ENCODE assay signal across 8 cellular contexts in genomic region chr9:110048473-110048975, GRCh38.
DNase-seq lines count a peak whose midpoint lies in the region; ATAC-seq and TF ChIP-seq lines count a peak whose summit lies in the region.

No MANE protein-coding gene starts in this region.

- H3K9me2 ChIP-seq in OCI-LY7 (ENCODE audit: insufficient read depth, low read length) = no peaks in the 10 kb centered on the region

- peaks cover 0 to 5% (median 1%) of the 10 kb centered on the region in 7 donors for H3K9me3 Mint-ChIP-seq in CD14-positive monocyte
- H3K9me3 Mint-ChIP-seq in activated T-cell treated with anti-CD3 and anti-CD28 coated beads, Interleukin-2, amount 50 U/mL, for 4 hours = no peaks in the 10 kb centered on the region
- no peaks in the 10 kb centered on the region for H3K9me3 Mint-ChIP-seq in natural killer cell treated with Interleukin-12 subunit alpha and Interleukin-12 subunit beta and Interleukin-15 and Interleukin-18, amount 100 ng/mL, for 72 hours
- no peaks in the 10 kb centered on the region for H3K9me3 Mint-ChIP-seq in stimulated activated naive CD8-positive, alpha-beta T cell treated with anti-CD3 and anti-CD28 coated beads, Interleukin-15, Interleukin-2, amounts not matched to agents 100 ng/mL and 50 ng/mL, for 24 hours

- H3K9me3 ChIP-seq in OCI-LY7 (ENCODE audit: low read length) (no peaks in the 10 kb centered on the region), fibroblast of lung (ENCODE audit: control insufficient read depth, insufficient read depth, low read depth, low read length) (no peaks in the 10 kb centered on the region)

- peak overlapping the region; percentile 86 for H3K4me3 ChIP-seq in OCI-LY7 (ENCODE audit: low read depth, low read length, poor library complexity, severe bottlenecking)
- peak overlapping the region; percentile 79 to 99 (median 82) for H3K4me3 ChIP-seq in fibroblast of lung (replicated peaks in 1 of 4; ENCODE audit: control extremely low read depth in 1 of 4, insufficient read depth in 1 of 4, low read depth in 3 of 4, low read length in 4 of 4)

- H3K79me2 ChIP-seq in OCI-LY7 (ENCODE audit: insufficient read depth, low read depth, low read length) (peaks cover 50% of the 10 kb centered on the region), fibroblast of lung (ENCODE audit: control insufficient read depth, insufficient read depth, low read length) (peaks cover 55% of the 10 kb centered on the region)

- peaks cover 8% of the 10 kb centered on the region; the same call in 1 of the 2 replicates for H4K20me1 ChIP-seq in OCI-LY7 (ENCODE audit: insufficient read depth, low read length)
- H4K20me1 ChIP-seq in fibroblast of lung (ENCODE audit: control insufficient read depth, extremely low read depth, insufficient read depth, low read length) = peaks cover 2% of the 10 kb centered on the region

- H3K9ac ChIP-seq in fibroblast of lung (ENCODE audit: insufficient read depth, low read length) = peak overlapping the region; percentile 95

- DNase-seq in CD14-positive monocyte (ENCODE audit: low spot score) = peak; percentile 51
- DNase-seq in OCI-LY7 (ENCODE audit: low spot score) = peak; percentile 88
- DNase-seq in activated T-cell treated with anti-CD3 and anti-CD28 coated beads, Interleukin-2, amount 50 U/mL, for 4 hours = peak; percentile 72
- DNase-seq in fibroblast of lung (ENCODE audit: low read depth in 2 of 2) = peak; percentile 80 to 83
- peak; percentile 78 for DNase-seq in natural killer cell treated with Interleukin-12 subunit alpha and Interleukin-12 subunit beta and Interleukin-15 and Interleukin-18, amount 100 ng/mL, for 72 hours (ENCODE audit: low spot score)

- H3K4me1 ChIP-seq in OCI-LY7 (ENCODE audit: insufficient read depth, low read length, poor library complexity, severe bottlenecking) (peaks cover 47% of the 10 kb centered on the region), fibroblast of lung (ENCODE audit: control insufficient read depth, extremely low read depth, insufficient read depth, low read length) (peaks cover 6% of the 10 kb centered on the region)

- intact Hi-C loops in CD14-positive monocyte (cut with micrococcal nuclease) = no loop called here
- intact Hi-C loops in OCI-LY7 (cut with micrococcal nuclease; ENCODE audit: unreplicated experiment) = loop anchor here (1.0 to 2.0 kb wide), 4 partner anchors 76 to 134 kb away; no protein-coding TSS in a partner anchor

- H3K27me3 ChIP-seq in fibroblast of lung (ENCODE audit: control insufficient read depth, insufficient read depth, low read length) = no peaks in the 10 kb centered on the region

- peaks cover 0 to 2% of the 10 kb centered on the region in 2 donors for H3K36me3 Mint-ChIP-seq in CD14-positive monocyte
- H3K36me3 Mint-ChIP-seq in activated T-cell treated with anti-CD3 and anti-CD28 coated beads, Interleukin-2, amount 50 U/mL, for 4 hours (ENCODE audit: insufficient read depth) = no peaks in the 10 kb centered on the region
- H3K36me3 Mint-ChIP-seq in natural killer cell treated with Interleukin-12 subunit alpha and Interleukin-12 subunit beta and Interleukin-15 and Interleukin-18, amount 100 ng/mL, for 72 hours = no peaks in the 10 kb centered on the region
- peaks cover 3% of the 10 kb centered on the region for H3K36me3 Mint-ChIP-seq in stimulated activated naive CD8-positive, alpha-beta T cell treated with anti-CD3 and anti-CD28 coated beads, Interleukin-15, Interleukin-2, amounts not matched to agents 100 ng/mL and 50 ng/mL, for 24 hours (ENCODE audit: low read depth)

- CTCF ChIA-PET in OCI-LY7 (lab: Charles Lee; ENCODE audit: unreplicated experiment) = interaction anchor here (0.5 kb wide), 1 partner anchor 83 kb away, joined by 3 read pairs; no protein-coding TSS in a partner anchor

- H3K4me1 Mint-ChIP-seq in CD14-positive monocyte = peaks cover 46% of the 10 kb centered on the region
- H3K4me1 Mint-ChIP-seq in activated T-cell treated with anti-CD3 and anti-CD28 coated beads, Interleukin-2, amount 50 U/mL, for 4 hours (ENCODE audit: low read depth) = peaks cover 34% of the 10 kb centered on the region
- H3K4me1 Mint-ChIP-seq in natural killer cell treated with Interleukin-12 subunit alpha and Interleukin-12 subunit beta and Interleukin-15 and Interleukin-18, amount 100 ng/mL, for 72 hours (ENCODE audit: low read depth in 2 of 2) = peaks cover 21 to 47% of the 10 kb centered on the region in 2 donors
- peaks cover 50% of the 10 kb centered on the region for H3K4me1 Mint-ChIP-seq in stimulated activated naive CD8-positive, alpha-beta T cell treated with anti-CD3 and anti-CD28 coated beads, Interleukin-15, Interleukin-2, amounts not matched to agents 100 ng/mL and 50 ng/mL, for 24 hours (ENCODE audit: low read depth)

- H2AFZ ChIP-seq in OCI-LY7 (ENCODE audit: low read length) (peak overlapping the region; percentile 83; the same call in 1 of the 2 replicates), fibroblast of lung (ENCODE audit: low read length) (peak overlapping the region; percentile 65)

- BruUV-seq in OCI-LY7 (replicated peaks; lab: Mats Ljungman, UMichigan) = no TSS peak

- peak overlapping the region; percentile 93 to 98 for H3K4me3 Mint-ChIP-seq in CD14-positive monocyte
- peak overlapping the region; percentile 89 for H3K4me3 Mint-ChIP-seq in activated T-cell treated with anti-CD3 and anti-CD28 coated beads, Interleukin-2, amount 50 U/mL, for 4 hours
- peak overlapping the region; percentile 93 for H3K4me3 Mint-ChIP-seq in natural killer cell treated with Interleukin-12 subunit alpha and Interleukin-12 subunit beta and Interleukin-15 and Interleukin-18, amount 100 ng/mL, for 72 hours
- peak overlapping the region; percentile 90 for H3K4me3 Mint-ChIP-seq in stimulated activated naive CD8-positive, alpha-beta T cell treated with anti-CD3 and anti-CD28 coated beads, Interleukin-15, Interleukin-2, amounts not matched to agents 100 ng/mL and 50 ng/mL, for 24 hours

- ATAC-seq in GM19328 (IDR thresholded peaks at IDR 0.05; ENCODE audit: unreplicated experiment) (peak; percentile 75), HG03442 (IDR thresholded peaks at IDR 0.05; ENCODE audit: unreplicated experiment) (peak; percentile 61)
- peak; percentile 88 to 89 for ATAC-seq in activated T-cell treated with anti-CD3 and anti-CD28 coated beads, Interleukin-2, amount 50 U/mL, for 4 hours
- ATAC-seq in natural killer cell treated with Interleukin-12 subunit alpha and Interleukin-12 subunit beta and Interleukin-15 and Interleukin-18, amount 100 ng/mL, for 72 hours = peak; percentile 96 to 97

- H3K36me3 ChIP-seq in OCI-LY7 (ENCODE audit: insufficient read depth, low read length) (peaks cover 24% of the 10 kb centered on the region), fibroblast of lung (ENCODE audit: control insufficient read depth, insufficient read depth, low read length) (no peaks in the 10 kb centered on the region)

- peak overlapping the region in 3 of 7 donors; percentile 58 to 74 (median 71) for H3K27ac Mint-ChIP-seq in CD14-positive monocyte
- peak overlapping the region in 1 of 2 donors; percentile 30 for H3K27ac Mint-ChIP-seq in natural killer cell treated with Interleukin-12 subunit alpha and Interleukin-12 subunit beta and Interleukin-15 and Interleukin-18, amount 100 ng/mL, for 72 hours
- peak overlapping the region; percentile 71 for H3K27ac Mint-ChIP-seq in stimulated activated naive CD8-positive, alpha-beta T cell treated with anti-CD3 and anti-CD28 coated beads, Interleukin-15, Interleukin-2, amounts not matched to agents 100 ng/mL and 50 ng/mL, for 24 hours

- TF ChIP-seq CTCF in CD14-positive monocyte (IDR thresholded peaks at IDR 0.05) (no peak), OCI-LY7 (conservative IDR thresholded peaks at IDR 0.05; ENCODE audit: low read length) (no peak), fibroblast of lung (conservative IDR thresholded peaks at IDR 0.05 in 1 of 2, IDR thresholded peaks at IDR 0.05 in 1 of 2; ENCODE audit: low read depth in 1 of 2, low read length in 2 of 2) (no peak)

- H3K27ac ChIP-seq in OCI-LY7 (ENCODE audit: low read depth, low read length, poor library complexity, severe bottlenecking) = peak overlapping the region; percentile 53
- peak overlapping the region; percentile 93 for H3K27ac ChIP-seq in fibroblast of lung (ENCODE audit: insufficient read depth, low read length)

- H3K4me2 ChIP-seq in OCI-LY7 (ENCODE audit: low read length) (peak overlapping the region; percentile 90), fibroblast of lung (ENCODE audit: extremely low read depth, insufficient read depth, low read length) (peak overlapping the region; percentile 84)

- peaks cover 24 to 32% (median 26%) of the 10 kb centered on the region in 3 donors for H3K27me3 Mint-ChIP-seq in CD14-positive monocyte (ENCODE audit: low read depth in 3 of 3)
- peaks cover 7% of the 10 kb centered on the region for H3K27me3 Mint-ChIP-seq in activated T-cell treated with anti-CD3 and anti-CD28 coated beads, Interleukin-2, amount 50 U/mL, for 4 hours (ENCODE audit: low read depth)
- H3K27me3 Mint-ChIP-seq in natural killer cell treated with Interleukin-12 subunit alpha and Interleukin-12 subunit beta and Interleukin-15 and Interleukin-18, amount 100 ng/mL, for 72 hours = peaks cover 17 to 24% of the 10 kb centered on the region in 2 donors
- H3K27me3 Mint-ChIP-seq in stimulated activated naive CD8-positive, alpha-beta T cell treated with anti-CD3 and anti-CD28 coated beads, Interleukin-15, Interleukin-2, amounts not matched to agents 100 ng/mL and 50 ng/mL, for 24 hours = peaks cover 38% of the 10 kb centered on the region

- POLR2A ChIA-PET in OCI-LY7 (lab: Charles Lee) = interaction anchor here (0.6 to 6.3 kb wide), 7 partner anchors 9 to 141 kb away, joined by 3 to 42 read pairs (median 3); no protein-coding TSS in a partner anchor

Comparison
In these comparisons a context has a peak if more than half of its experiments do, and no peak if none do; other contexts are left out.
1. Peak in every context shown above with its lines: DNase-seq, ATAC-seq, H3K4me3 ChIP-seq and H3K27ac ChIP-seq.